In the genomic region with DNA sequence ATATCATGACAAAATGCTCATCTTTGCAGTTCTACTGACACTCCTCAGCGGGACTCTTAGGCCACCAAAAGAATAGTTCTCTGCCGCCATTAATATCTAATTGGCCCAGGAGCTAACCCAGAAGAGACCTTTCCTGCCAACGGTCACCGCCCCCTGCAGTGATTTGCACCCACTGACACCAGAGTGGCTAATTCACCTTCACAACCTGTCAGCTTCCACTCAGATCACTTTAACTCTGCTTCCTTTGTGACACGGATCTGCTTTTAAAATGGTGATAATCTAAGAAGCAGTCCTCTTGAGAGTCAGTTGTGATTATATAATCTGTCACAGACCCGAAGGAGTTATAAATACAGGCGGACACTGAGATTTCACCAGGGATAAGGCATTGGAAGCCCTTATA, we compare ENCODE assay signal across 24 cellular contexts.
DNase-seq lines count a peak whose midpoint lies in the region; ATAC-seq lines count a peak whose summit lies in the region.
"Had no signal": no experiment of that assay in that cellular context is flagged by ENCODE, and none has a peak within 500 bp of the region (broad histone marks: within the 10 kb centered on the region; RNA-seq: fewer than 3 reads in every experiment).

No MANE protein-coding gene starts in this region.

- peaks cover 5% of the 10 kb centered on the region for H3K4me1 ChIP-seq in endocrine pancreas (ENCODE audit: control insufficient read depth, insufficient read depth, low read length)
- H3K4me1 ChIP-seq: A549, HAP-1 had no signal

- H3K27me3 ChIP-seq in endocrine pancreas (ENCODE audit: control insufficient read depth, insufficient read depth, low read length) = no peaks in the 10 kb centered on the region
- H3K27me3 ChIP-seq: BE2C; BLaER1 treated with 17β-estradiol and CSF1 and Interleukin-3, amounts not matched to agents 10 nM and 100 nM had no signal

- no peaks in the 10 kb centered on the region for H3K9me3 ChIP-seq in endocrine pancreas (ENCODE audit: control insufficient read depth, low read length)
- H3K9me3 ChIP-seq: A549, BE2C, HAP-1 had no signal

- peak overlapping the region; percentile 25 for H3K4me3 ChIP-seq in endocrine pancreas (ENCODE audit: control insufficient read depth, insufficient read depth, low read length)
- H3K4me3 ChIP-seq: A549; BLaER1 treated with 17β-estradiol and CSF1 and Interleukin-3, amounts not matched to agents 10 nM and 100 nM; GM12878; HAP-1 had no signal

- H3K9ac ChIP-seq in endocrine pancreas (ENCODE audit: control insufficient read depth, insufficient read depth, low read length) = no peak overlapping the region
- H3K9ac ChIP-seq: BLaER1 treated with 17β-estradiol and CSF1 and Interleukin-3, amounts not matched to agents 10 nM and 100 nM had no signal

- peak; percentile 32 for DNase-seq in NCI-H146 (lab: John Stamatoyannopoulos, UW)
- DNase-seq in NCI-H146 treated with DMSO at 0.1 percent for 48 hours (lab: John Stamatoyannopoulos, UW; ENCODE audit: unreplicated experiment) = no peak
- peak; percentile 30 for DNase-seq in NCI-H69 (lab: John Stamatoyannopoulos, UW)
- peak; percentile 59 for DNase-seq in retina
- DNase-seq in stimulated activated CD4-positive, alpha-beta T cell treated with anti-CD3 and anti-CD28 coated beads, Interleukin-15, amount 100 ng/mL, for 24 hours = no peak
- no peak for DNase-seq in stimulated activated CD4-positive, alpha-beta T cell treated with anti-CD3 and anti-CD28 coated beads, Interleukin-2, amount 100 ng/mL, for 24 hours
- DNase-seq: 8988T; ACHN; AML-193; BE2C; CD4-positive, alpha-beta T cell; CD8-positive, alpha-beta memory T cell; DMS 273 treated with DMSO at 0.1 percent for 48 hours; DMS79; EL; GDM1; GOT3; HFFc6 had no signal

- no peak for ATAC-seq in GM18502 (IDR thresholded peaks at IDR 0.05; ENCODE audit: poor library complexity, unreplicated experiment)
- ATAC-seq: A549 had no signal

- no peaks in the 10 kb centered on the region for H3K36me3 ChIP-seq in endocrine pancreas (ENCODE audit: control insufficient read depth, insufficient read depth, low read length)
- H3K36me3 ChIP-seq: BE2C; BLaER1 treated with 17β-estradiol and CSF1 and Interleukin-3, amounts not matched to agents 10 nM and 100 nM; HAP-1 had no signal

Comparison
In these comparisons a context has a peak if more than half of its experiments do, and no peak if none do; other contexts are left out.
1. DNase-seq: peak in NCI-H146 (single experiment), NCI-H69 (single experiment) and retina (single experiment); none in NCI-H146 treated with DMSO at 0.1 percent for 48 hours (single experiment), stimulated activated CD4-positive, alpha-beta T cell treated with anti-CD3 and anti-CD28 coated beads, Interleukin-15, amount 100 ng/mL, for 24 hours (single experiment) and stimulated activated CD4-positive, alpha-beta T cell treated with anti-CD3 and anti-CD28 coated beads, Interleukin-2, amount 100 ng/mL, for 24 hours (0 of 2).